In genomic region chr2:135844285-135844985, GRCh38 we compare ENCODE assay signal across 22 cellular contexts. TPM values are rescaled to one million over a fixed set of nuclear protein-coding genes. Genes with fewer than 3 reads are reported as not detected.
"Had no signal": no experiment of that assay in that cellular context is flagged by ENCODE, and none has a peak within 500 bp of the region (broad histone marks: within the 10 kb centered on the region; RNA-seq: fewer than 3 reads in every experiment).

No MANE protein-coding gene starts in this region.

- ATAC-seq: foreskin keratinocyte; left lobe of liver; stimulated activated naive CD8-positive, alpha-beta T cell treated with anti-CD3 and anti-CD28 coated beads, Interleukin-15, Interleukin-2, amounts not matched to agents 100 U/mL and 50 U/mL, for 24 hours had no signal

- H3K4me3 ChIP-seq: cardiac muscle cell, tibial nerve, uterus had no signal

- H3K4me3 Mint-ChIP-seq: activated naive CD8-positive, alpha-beta T cell; T-helper 2 cell treated with Interferon-gamma antibody and Interleukin-4, amounts not matched to agents 5 μg/mL and 100 μg/mL, for 36 hours had no signal

- H3K4me1 ChIP-seq: foreskin keratinocyte, uterus had no signal

- H3K27ac ChIP-seq: cardiac muscle cell, foreskin keratinocyte, tibial nerve, uterus had no signal

- H3K9me2 ChIP-seq: SK-N-SH had no signal

- H3K9me3 Mint-ChIP-seq: T-helper 2 cell treated with Interferon-gamma antibody and Interleukin-4, amounts not matched to agents 5 μg/mL and 100 μg/mL, for 36 hours had no signal

- H3K27me3 Mint-ChIP-seq: activated naive CD8-positive, alpha-beta T cell had no signal

- H3K27ac Mint-ChIP-seq: T-helper 2 cell treated with Interferon-gamma antibody and Interleukin-4, amounts not matched to agents 5 μg/mL and 100 μg/mL, for 36 hours had no signal

- H3K9ac ChIP-seq: SK-N-SH had no signal

- DNase-seq: activated CD4-positive, alpha-beta T cell treated with anti-CD3 and anti-CD28 coated beads, Interleukin-2, amount 50 U/mL, for 1 hour; activated CD4-positive, CD25-positive, alpha-beta regulatory T cell; amniotic stem cell; dermis blood vessel endothelial cell; effector memory CD4-positive, alpha-beta T cell; foreskin keratinocyte; hypothalamus; islet precursor cell; mammary epithelial cell; midbrain; occipital lobe; SK-N-SH; stimulated activated CD4-positive, alpha-beta T cell treated with anti-CD3 and anti-CD28 coated beads, Interleukin-2, amount 100 ng/mL, for 24 hours; stimulated activated naive CD8-positive, alpha-beta T cell treated with anti-CD3 and anti-CD28 coated beads, Interleukin-15, Interleukin-2, amounts not matched to agents 100 U/mL and 50 U/mL, for 24 hours; substantia nigra; uterus had no signal

- H3K27me3 ChIP-seq: cardiac muscle cell, foreskin keratinocyte, tibial nerve, uterus had no signal

- H3K9me3 ChIP-seq: SK-N-SH, tibial nerve, uterus had no signal

- H3K4me2 ChIP-seq: SK-N-SH had no signal

- H3K36me3 ChIP-seq: uterus had no signal

RNA-seq across cellular contexts. Expression of gene LCT, which starts 7.5 kb away (rescaled TPM):
- total RNA-seq: chondrocyte, dermis blood vessel endothelial cell, foreskin keratinocyte, left lobe of liver, mammary epithelial cell, occipital lobe had no signal
